In the genomic region with DNA sequence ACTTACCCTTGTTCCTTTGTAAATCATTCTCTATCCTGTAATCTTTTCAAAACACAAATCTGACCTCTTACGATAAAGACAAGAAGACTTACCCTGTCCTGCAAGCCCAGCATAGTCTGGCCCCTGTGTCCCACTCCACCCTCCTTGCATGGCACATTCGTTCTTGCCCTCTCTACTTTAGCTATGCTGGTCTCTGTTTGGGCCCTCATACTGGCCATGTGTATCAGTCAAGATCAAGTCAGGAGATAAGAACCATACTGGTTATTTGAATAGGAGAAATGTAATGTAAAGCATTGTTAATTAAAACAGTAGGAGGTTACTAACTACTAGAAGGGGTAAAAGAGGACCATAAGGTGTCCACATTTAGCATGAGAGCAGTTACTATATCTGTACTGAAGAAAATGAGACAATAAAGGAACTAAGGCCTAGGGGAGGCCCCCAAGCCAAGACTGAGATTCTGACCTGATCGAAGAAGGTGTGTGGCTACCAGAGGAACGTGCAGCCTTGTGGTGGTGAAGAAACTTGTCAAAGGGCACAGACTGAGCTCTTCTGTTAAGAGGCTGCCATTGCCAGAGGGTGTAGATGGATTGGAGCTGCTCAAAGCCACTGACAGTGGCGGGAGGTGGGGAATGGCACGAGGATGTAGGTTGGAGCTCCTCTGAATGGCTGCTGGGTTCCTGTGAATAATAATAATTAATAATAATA, we compare ENCODE assay signal across 19 cellular contexts.
A peak's percentile ranks its signal among the peaks of the same experiment; 100 is the strongest.
DNase-seq lines count a peak whose midpoint lies in the region; ATAC-seq and TF ChIP-seq lines count a peak whose summit lies in the region.
"Had no signal": no experiment of that assay in that cellular context is flagged by ENCODE, and none has a peak within 500 bp of the region (broad histone marks: within the 10 kb centered on the region; RNA-seq: fewer than 3 reads in every experiment).

No MANE protein-coding gene starts in this region.

- in situ Hi-C loops in HAP-1 (cut with MboI; ENCODE audit: low sequenced_read_pairs) = no loop called here

- no peak overlapping the region for H4K91ac ChIP-seq in trophoblast cell (ENCODE audit: low read depth, low read length)

- DNase-seq in GM23338 (ENCODE audit: low spot score) = no peak
- DNase-seq in trophoblast cell = peak; percentile 14 to 50
- no peak for DNase-seq in HAP-1 (ENCODE audit: low spot score in 2 of 2)
- DNase-seq in DMS114 treated with DMSO at 0.1 percent for 48 hours (lab: John Stamatoyannopoulos, UW; ENCODE audit: unreplicated experiment) = no peak
- DNase-seq in activated naive CD4-positive, alpha-beta T cell treated with Interleukin-2 at 50 U/mL for 16 hours = no peak
- DNase-seq in epidermal melanocyte (ENCODE audit: insufficient read length, low spot score) = no peak
- DNase-seq: activated CD4-positive, alpha-beta T cell treated with anti-CD3 and anti-CD28 coated beads, Interleukin-2, amount 10 ng/mL, durations not matched to agents 7 days and 5 days; activated T-cell treated with anti-CD3 and anti-CD28 coated beads, Interleukin-2, amount 50 U/mL, for 1 hour; AML-193; Calu3; heart right ventricle; islet precursor cell; NCI-H1417; SIG-M5; T-helper 9 cell; testis had no signal

- no peak overlapping the region for H2BK120ac ChIP-seq in trophoblast cell (ENCODE audit: insufficient read depth, low read length, poor library complexity)

- H3K23ac ChIP-seq in trophoblast cell (ENCODE audit: low read length) = no peak overlapping the region

- no peaks in the 10 kb centered on the region for H4K20me1 ChIP-seq in GM23338 (replicated peaks; ENCODE audit: insufficient read depth)

- TF ChIP-seq CTCF in GM23338 (conservative IDR thresholded peaks at IDR 0.05; ENCODE audit: low read depth in 2 of 2) = no peak

- no peak overlapping the region for H3K14ac ChIP-seq in trophoblast cell (ENCODE audit: low read length)

- no peaks in the 10 kb centered on the region for H3K79me2 ChIP-seq in GM23338 (replicated peaks; ENCODE audit: insufficient read depth)
- H3K79me2 ChIP-seq in trophoblast cell (ENCODE audit: control insufficient read depth, insufficient read depth, low read length, poor library complexity) = no peaks in the 10 kb centered on the region

- no peak overlapping the region for H3K9ac ChIP-seq in trophoblast cell (ENCODE audit: low read length)

- H3K36me3 Mint-ChIP-seq in GM23338 (ENCODE audit: low read depth) = peaks cover 11% of the 10 kb centered on the region; the same call in 2 of the 3 replicates

- no peaks in the 10 kb centered on the region for H3K9me2 ChIP-seq in GM23338 (ENCODE audit: insufficient read depth)

- no peak overlapping the region for H2BK5ac ChIP-seq in trophoblast cell (ENCODE audit: low read depth, low read length, poor library complexity)

- peak overlapping the region; percentile 75 for H3K18ac ChIP-seq in trophoblast cell (ENCODE audit: low read length)

- no peak overlapping the region for H2BK12ac ChIP-seq in trophoblast cell (ENCODE audit: low read length)

- H3K27ac ChIP-seq in GM23338 (ENCODE audit: low read depth) = peak overlapping the region; percentile 48; the same call in 1 of the 2 replicates
- H3K27ac ChIP-seq in trophoblast cell (ENCODE audit: low read depth, low read length) = no peak overlapping the region
- H3K27ac ChIP-seq: heart right ventricle, testis had no signal

- H3K27me3 ChIP-seq in GM23338 (ENCODE audit: insufficient read depth) = no peaks in the 10 kb centered on the region
- no peaks in the 10 kb centered on the region for H3K27me3 ChIP-seq in trophoblast cell (ENCODE audit: insufficient read depth, low read length)
- H3K27me3 ChIP-seq in HAP-1 (ENCODE audit: low read depth) = no peaks in the 10 kb centered on the region
- H3K27me3 ChIP-seq: heart right ventricle, testis had no signal

- WGBS in trophoblast cell (ENCODE audit: extremely low coverage, insufficient coverage, insufficient read length) = no CpG with 5 or more reads among the region's 6 CpGs

- no peak overlapping the region for H2AK5ac ChIP-seq in trophoblast cell (ENCODE audit: low read length)

- H2AFZ ChIP-seq in GM23338 (no peak overlapping the region), trophoblast cell (ENCODE audit: insufficient read depth, low read length, poor library complexity) (no peak overlapping the region)

- peaks cover 2% of the 10 kb centered on the region for H3K27me3 Mint-ChIP-seq in GM23338 (ENCODE audit: insufficient read depth, low read depth, poor library complexity)
- H3K27me3 Mint-ChIP-seq: activated CD4-positive, alpha-beta T cell treated with anti-CD3 and anti-CD28 coated beads, Interleukin-2, amount 10 ng/mL, durations not matched to agents 7 days and 5 days had no signal

- H3K9me3 Mint-ChIP-seq in GM23338 = no peaks in the 10 kb centered on the region
- H3K9me3 Mint-ChIP-seq: activated CD4-positive, alpha-beta T cell treated with anti-CD3 and anti-CD28 coated beads, Interleukin-2, amount 10 ng/mL, durations not matched to agents 7 days and 5 days; neural crest cell had no signal

- H3K4me1 ChIP-seq in GM23338 (ENCODE audit: insufficient read depth) (peaks cover 8% of the 10 kb centered on the region), trophoblast cell (ENCODE audit: control insufficient read depth in 1 of 2, insufficient read depth in 2 of 2, low read length in 2 of 2) (peaks cover 0 to 5% of the 10 kb centered on the region in 2 experiments), HAP-1 (peaks cover 5% of the 10 kb centered on the region; the same call in 1 of the 2 replicates)
- H3K4me1 ChIP-seq: heart right ventricle, testis had no signal

- no peak overlapping the region for H3K4me2 ChIP-seq in GM23338
- no peak overlapping the region for H3K4me2 ChIP-seq in trophoblast cell (ENCODE audit: low read length)

- H3K4me3 Mint-ChIP-seq in GM23338 = no peak overlapping the region
- H3K4me3 Mint-ChIP-seq: activated CD4-positive, alpha-beta T cell treated with anti-CD3 and anti-CD28 coated beads, Interleukin-2, amount 10 ng/mL, durations not matched to agents 7 days and 5 days; neural crest cell had no signal

- peak overlapping the region; percentile 38 for H4K8ac ChIP-seq in trophoblast cell (ENCODE audit: low read depth, low read length)

- H3K4ac ChIP-seq in trophoblast cell (ENCODE audit: low read depth, low read length) = no peak overlapping the region

- H3K4me1 Mint-ChIP-seq in GM23338 = peaks cover 16% of the 10 kb centered on the region

- ATAC-seq in GM19023 (IDR thresholded peaks at IDR 0.05; ENCODE audit: unreplicated experiment) (peak; percentile 82), GM23338 (no peak), HG03108 (IDR thresholded peaks at IDR 0.05; ENCODE audit: unreplicated experiment) (peak; percentile 69)
- ATAC-seq: heart right ventricle had no signal

- H3K27ac Mint-ChIP-seq in GM23338 = no peak overlapping the region
- H3K27ac Mint-ChIP-seq: activated CD4-positive, alpha-beta T cell treated with anti-CD3 and anti-CD28 coated beads, Interleukin-2, amount 10 ng/mL, durations not matched to agents 7 days and 5 days had no signal

- H3F3A ChIP-seq in GM23338 (replicated peaks; ENCODE audit: low read depth) = no peaks in the 10 kb centered on the region

- no peaks in the 10 kb centered on the region for H3K36me3 ChIP-seq in GM23338 (ENCODE audit: insufficient read depth)
- peaks cover 5 to 13% of the 10 kb centered on the region in 2 experiments for H3K36me3 ChIP-seq in trophoblast cell (ENCODE audit: control insufficient read depth in 1 of 2, insufficient read depth in 2 of 2, low read length in 2 of 2)
- no peaks in the 10 kb centered on the region for H3K36me3 ChIP-seq in HAP-1 (replicated peaks)

- H3K9me3 ChIP-seq in trophoblast cell (ENCODE audit: insufficient read depth, low read depth, low read length) (no peaks in the 10 kb centered on the region), HAP-1 (no peaks in the 10 kb centered on the region)
- H3K9me3 ChIP-seq: heart right ventricle, testis had no signal

- H3K4me3 ChIP-seq in GM23338 = no peak overlapping the region
- H3K4me3 ChIP-seq in trophoblast cell (ENCODE audit: low read depth, low read length) = no peak overlapping the region
- no peak overlapping the region for H3K4me3 ChIP-seq in HAP-1
- H3K4me3 ChIP-seq: heart right ventricle, testis had no signal

- peaks cover 2% of the 10 kb centered on the region for H3K79me1 ChIP-seq in trophoblast cell (ENCODE audit: low read length)

- H4K12ac ChIP-seq in trophoblast cell (ENCODE audit: low read depth, low read length) = peak overlapping the region; percentile 54

TF ChIP-seq in GM23338, 12 proteins besides CTCF, POLR2A, EP300 and RAD21:
- TF ChIP-seq NANOG (IDR thresholded peaks at IDR 0.05; ENCODE audit: borderline replicate concordance) (no peak), CREB1 (CRISPR knock-in tag; IDR thresholded peaks at IDR 0.05; ENCODE audit: low read depth) (no peak), ZNF331 (CRISPR knock-in tag; IDR thresholded peaks at IDR 0.05; ENCODE audit: low read depth) (no peak), STAT1 (IDR thresholded peaks at IDR 0.05; ENCODE audit: unreplicated experiment) (no peak), EZH2phosphoT487 (IDR thresholded peaks at IDR 0.05; ENCODE audit: unreplicated experiment) (no peak), JUNB (IDR thresholded peaks at IDR 0.05; ENCODE audit: unreplicated experiment) (no peak), ZNF114 (CRISPR knock-in tag; IDR thresholded peaks at IDR 0.05) (no peak), EZH2 (IDR thresholded peaks at IDR 0.05; ENCODE audit: low read depth, unreplicated experiment) (no peak), POLR2AphosphoS5 (IDR thresholded peaks at IDR 0.05; ENCODE audit: low read depth) (no peak)
- TF ChIP-seq, protein P1, sequence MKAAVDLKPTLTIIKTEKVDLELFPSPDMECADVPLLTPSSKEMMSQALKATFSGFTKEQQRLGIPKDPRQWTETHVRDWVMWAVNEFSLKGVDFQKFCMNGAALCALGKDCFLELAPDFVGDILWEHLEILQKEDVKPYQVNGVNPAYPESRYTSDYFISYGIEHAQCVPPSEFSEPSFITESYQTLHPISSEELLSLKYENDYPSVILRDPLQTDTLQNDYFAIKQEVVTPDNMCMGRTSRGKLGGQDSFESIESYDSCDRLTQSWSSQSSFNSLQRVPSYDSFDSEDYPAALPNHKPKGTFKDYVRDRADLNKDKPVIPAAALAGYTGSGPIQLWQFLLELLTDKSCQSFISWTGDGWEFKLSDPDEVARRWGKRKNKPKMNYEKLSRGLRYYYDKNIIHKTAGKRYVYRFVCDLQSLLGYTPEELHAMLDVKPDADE (IDR thresholded peaks at IDR 0.05) = no peak

Comparison
In these comparisons a context has a peak if more than half of its experiments do, and no peak if none do; other contexts are left out.
1. DNase-seq: peak in trophoblast cell (2 of 2); none in GM23338 (single experiment), HAP-1 (0 of 2), DMS114 treated with DMSO at 0.1 percent for 48 hours (single experiment), activated naive CD4-positive, alpha-beta T cell treated with Interleukin-2 at 50 U/mL for 16 hours (single experiment) and epidermal melanocyte (single experiment).